Comparison of ENCODE assay signal across 30 cellular contexts in genomic region chr14:93107383-93107782, GRCh38. TPM values are rescaled to one million over a fixed set of nuclear protein-coding genes. Genes with fewer than 3 reads are reported as not detected.
DNase-seq lines count a peak whose midpoint lies in the region; ATAC-seq and TF ChIP-seq lines count a peak whose summit lies in the region.
"Had no signal": no experiment of that assay in that cellular context is flagged by ENCODE, and none has a peak within 500 bp of the region (broad histone marks: within the 10 kb centered on the region; RNA-seq: fewer than 3 reads in every experiment).

No MANE protein-coding gene starts in this region.

- peaks cover 10% of the 10 kb centered on the region for H3K27me3 Mint-ChIP-seq in GM23338 (ENCODE audit: insufficient read depth, low read depth, poor library complexity)
- H3K27me3 Mint-ChIP-seq: IgD-negative memory B cell had no signal

- no peak for TF ChIP-seq RAD21 in SK-N-SH (IDR thresholded peaks at IDR 0.05; ENCODE audit: low read length)

- CTCF ChIA-PET in SK-N-SH (lab: Yijun Ruan, JAX), result interaction anchor here (0.8 to 2.1 kb wide), 6 partner anchors 13 to 131 kb away, joined by 3 to 9 read pairs (median 3); partner anchors contain the start of genes GON7, LYSET, MOAP1 and UBR7

- intact Hi-C loops in body of pancreas (cut with DNase I), result no loop called here
- intact Hi-C loops in head of caudate nucleus (cut with DNase I), result no loop called here

- H3K9ac ChIP-seq in SK-N-SH, result no peak overlapping the region

- H3K27ac Mint-ChIP-seq in GM23338, result 0 out of 2 replicates have a peak overlapping the region, but pooled peaks have one; percentile 39
- H3K27ac Mint-ChIP-seq: CD8-positive, alpha-beta T cell had no signal

- no peak for TF ChIP-seq EP300 in SK-N-SH (IDR thresholded peaks at IDR 0.05; ENCODE audit: borderline replicate concordance in 1 of 2, low read depth in 1 of 2, low read length in 1 of 2)

- DNase-seq in NCI-H1417 (lab: John Stamatoyannopoulos, UW) (peak in 2 of 3 experiments; percentile 37 to 50), NCI-H1417 treated with DMSO at 0.1 percent for 48 hours (lab: John Stamatoyannopoulos, UW) (no peak), GM23338 (ENCODE audit: low spot score) (no peak), body of pancreas (no peak), head of caudate nucleus (no peak), SK-N-SH (no peak)
- DNase-seq: activated gamma-delta T cell; activated T-cell treated with anti-CD3 and anti-CD28 coated beads, Interleukin-2, amount 50 U/mL, for 1 hour; amygdala; CD8-positive, alpha-beta T cell; DMS 273 treated with DMSO at 0.1 percent for 48 hours; effector memory CD4-positive, alpha-beta T cell; GOT3; heart right ventricle; kidney glomerular epithelial cell; NCI-H1048; NCI-H187 treated with DMSO at 0.1 percent for 48 hours; NCI-H2171 treated with DMSO at 0.1 percent for 48 hours; NCI-H524 treated with DMSO at 0.1 percent for 48 hours; NK-92 treated with Interleukin-12 subunit alpha and Interleukin-12 subunit beta, amount 100 ng/mL, for 24 hours; SIG-M5; stimulated activated CD4-positive, alpha-beta T cell treated with anti-CD3 and anti-CD28 coated beads, Interleukin-2, amount 100 ng/mL, for 48 hours; SW 1271 had no signal

- H3F3A ChIP-seq in GM23338 (replicated peaks; ENCODE audit: low read depth) (no peaks in the 10 kb centered on the region), SK-N-SH (replicated peaks; ENCODE audit: insufficient read depth) (no peaks in the 10 kb centered on the region)

- H3K4me1 ChIP-seq in GM23338 (ENCODE audit: insufficient read depth), result peaks cover 28% of the 10 kb centered on the region
- H3K4me1 ChIP-seq in body of pancreas, result peaks cover 33% of the 10 kb centered on the region
- H3K4me1 ChIP-seq in neutrophil (ENCODE audit: control insufficient read depth in 1 of 2, insufficient read depth in 1 of 2, low read depth in 1 of 2, low read length in 1 of 2), result peaks cover 86 to 96% of the 10 kb centered on the region in 2 experiments
- H3K4me1 ChIP-seq in SK-N-SH (ENCODE audit: control insufficient read depth in 1 of 2, insufficient read depth in 2 of 2, low read depth in 1 of 2, low read length in 1 of 2), result peaks cover 0 to 27% of the 10 kb centered on the region in 2 experiments; a peak in 1 of 4 replicates

- TF ChIP-seq CTCF in GM23338 (conservative IDR thresholded peaks at IDR 0.05; ENCODE audit: low read depth in 2 of 2) (no peak), body of pancreas (IDR thresholded peaks at IDR 0.05) (no peak), neutrophil (IDR thresholded peaks at IDR 0.05) (no peak), SK-N-SH (IDR thresholded peaks at IDR 0.05) (no peak)

- no peak for TF ChIP-seq POLR2A in body of pancreas (IDR thresholded peaks at IDR 0.05)

- no peaks in the 10 kb centered on the region for H3K9me2 ChIP-seq in GM23338 (ENCODE audit: insufficient read depth)
- no peaks in the 10 kb centered on the region for H3K9me2 ChIP-seq in SK-N-SH

- H2AFZ ChIP-seq in GM23338 (no peak overlapping the region), SK-N-SH (ENCODE audit: low read depth) (no peak overlapping the region)

- ATAC-seq in GM23338 (no peak), body of pancreas (no peak), HG02884 (IDR thresholded peaks at IDR 0.05; ENCODE audit: unreplicated experiment) (no peak)
- ATAC-seq: CD8-positive, alpha-beta T cell had no signal

- no peaks in the 10 kb centered on the region for H3K9me3 Mint-ChIP-seq in GM23338
- H3K9me3 Mint-ChIP-seq: CD8-positive, alpha-beta T cell; IgD-negative memory B cell had no signal

- H3K9me3 ChIP-seq in body of pancreas (no peaks in the 10 kb centered on the region), neutrophil (no peaks in the 10 kb centered on the region), SK-N-SH (no peaks in the 10 kb centered on the region)
- H3K9me3 ChIP-seq: heart right ventricle, right atrium auricular region, spleen had no signal

- POLR2A ChIA-PET in SK-N-SH (lab: Yijun Ruan, JAX), result interaction anchor here (0.6 kb wide), 1 partner anchor 1789 kb away, joined by 3 read pairs; no protein-coding TSS in a partner anchor

- H3K27ac ChIP-seq in GM23338 (ENCODE audit: low read depth) (no peak overlapping the region), body of pancreas (peak overlapping the region in 3 of 4 donors; percentile 8 to 52 (median 27)), neutrophil (peak overlapping the region; percentile 93), SK-N-SH (ENCODE audit: low read depth in 2 of 2, low read length in 1 of 2) (no peak overlapping the region)
- H3K27ac ChIP-seq: 22Rv1 had no signal

- H4K20me1 ChIP-seq in GM23338 (replicated peaks; ENCODE audit: insufficient read depth) (peaks cover 62% of the 10 kb centered on the region), SK-N-SH (ENCODE audit: insufficient read depth) (0 out of 2 replicates have a peak, but pooled peaks cover 13% of the 10 kb centered on the region)

- peaks cover 64% of the 10 kb centered on the region for H3K4me1 Mint-ChIP-seq in GM23338

- WGBS in body of pancreas, 2 donors, result 91 to 96% methylated on average over 4 to 11 of the region's 11 CpGs
- 98% methylated on average over 7 of the region's 11 CpGs for WGBS in SK-N-SH (ENCODE audit: low lambda C conversion rate)

- H3K27me3 ChIP-seq in GM23338 (ENCODE audit: insufficient read depth), result no peaks in the 10 kb centered on the region
- H3K27me3 ChIP-seq in body of pancreas, result no peaks in the 10 kb centered on the region
- no peaks in the 10 kb centered on the region for H3K27me3 ChIP-seq in neutrophil
- no peaks in the 10 kb centered on the region for H3K27me3 ChIP-seq in SK-N-SH (ENCODE audit: insufficient read depth)
- H3K27me3 ChIP-seq: heart right ventricle, right atrium auricular region, spleen had no signal

- H3K4me2 ChIP-seq in GM23338 (no peak overlapping the region), SK-N-SH (no peak overlapping the region)

- H3K79me2 ChIP-seq in GM23338 (replicated peaks; ENCODE audit: insufficient read depth) (peaks cover 100% of the 10 kb centered on the region), SK-N-SH (ENCODE audit: insufficient read depth) (peaks cover 13% of the 10 kb centered on the region; the same call in 1 of the 2 replicates)

- peaks cover 3% of the 10 kb centered on the region; the same call in 1 of the 3 replicates for H3K36me3 Mint-ChIP-seq in GM23338 (ENCODE audit: low read depth)
- H3K36me3 Mint-ChIP-seq: IgD-negative memory B cell had no signal

- no peak overlapping the region for H3K4me3 Mint-ChIP-seq in GM23338
- H3K4me3 Mint-ChIP-seq: CD8-positive, alpha-beta T cell had no signal

- H3K4me3 ChIP-seq in GM23338, result no peak overlapping the region
- H3K4me3 ChIP-seq in body of pancreas, result no peak overlapping the region
- H3K4me3 ChIP-seq in neutrophil (ENCODE audit: low read depth in 1 of 2, low read length in 1 of 2), result no peak overlapping the region
- H3K4me3 ChIP-seq in SK-N-SH (ENCODE audit: low read depth in 2 of 2, low read length in 1 of 2), result no peak overlapping the region
- H3K4me3 ChIP-seq: heart right ventricle, lung, right atrium auricular region had no signal

- H3K36me3 ChIP-seq in GM23338 (ENCODE audit: insufficient read depth), result no peaks in the 10 kb centered on the region
- no peaks in the 10 kb centered on the region for H3K36me3 ChIP-seq in body of pancreas (replicated peaks in 1 of 2; ENCODE audit: insufficient read depth in 1 of 2, low read depth in 2 of 2)
- peaks cover 4% of the 10 kb centered on the region for H3K36me3 ChIP-seq in neutrophil
- H3K36me3 ChIP-seq in SK-N-SH (replicated peaks in 1 of 2; ENCODE audit: control insufficient read depth in 1 of 2, insufficient read depth in 2 of 2, low read length in 1 of 2), result peaks cover 0 to 2% of the 10 kb centered on the region in 2 experiments
- H3K36me3 ChIP-seq: right atrium auricular region had no signal

TF ChIP-seq in GM23338, 12 proteins besides CTCF, POLR2A, EP300 and RAD21 (continues in another document):
- TF ChIP-seq EZH2 (IDR thresholded peaks at IDR 0.05; ENCODE audit: low read depth, unreplicated experiment), result no peak
- no peak for TF ChIP-seq ETS1 (IDR thresholded peaks at IDR 0.05)
- TF ChIP-seq JUNB (IDR thresholded peaks at IDR 0.05; ENCODE audit: unreplicated experiment), result no peak
- TF ChIP-seq ZNF331 (CRISPR knock-in tag; IDR thresholded peaks at IDR 0.05; ENCODE audit: low read depth), result no peak
- no peak for TF ChIP-seq NANOG (IDR thresholded peaks at IDR 0.05; ENCODE audit: borderline replicate concordance)

TF ChIP-seq in SK-N-SH, 30 proteins besides CTCF, POLR2A, EP300 and RAD21:
- TF ChIP-seq TEAD4 (IDR thresholded peaks at IDR 0.05; ENCODE audit: borderline replicate concordance, insufficient read depth) (no peak), MEF2A (IDR thresholded peaks at IDR 0.05; ENCODE audit: borderline replicate concordance, low read depth) (no peak), RFX5 (IDR thresholded peaks at IDR 0.05; ENCODE audit: low read length) (no peak), SIN3A (IDR thresholded peaks at IDR 0.05; ENCODE audit: borderline replicate concordance, low read depth, low read length) (no peak), IRF3 (IDR thresholded peaks at IDR 0.05; ENCODE audit: low read depth, low read length) (no peak), FOXM1 (IDR thresholded peaks at IDR 0.05; ENCODE audit: low read depth) (no peak), CHD2 (IDR thresholded peaks at IDR 0.05; ENCODE audit: low read length, partially characterized antibody) (no peak), NRF1 (IDR thresholded peaks at IDR 0.05; ENCODE audit: low read depth, low read length) (no peak)

RNA-seq across cellular contexts. Expression of gene ITPK1, which starts 8.3 kb away (rescaled TPM):
- 88.1 and 101 TPM in 2 replicates for total RNA-seq in GM23338 (2014; rRNA removed; shearing (Covaris generic))
- polyA plus RNA-seq in GM23338 (2016; fragmentation: Nextera tagmentation; extraction: Ambion mirVana) (35.9 and 39.9 TPM in 2 replicates), SK-N-SH (2012; rRNA removed) (23.2 and 30.2 TPM in 2 replicates)
- 10 to 100 TPM; 30.1 to 32.6 TPM for total RNA-seq in body of pancreas
- polyA plus RNA-seq in SK-N-SH (2012; cell fraction: cytosol; rRNA removed), result 11.4 and 18.7 TPM in 2 replicates
- polyA plus RNA-seq in SK-N-SH (2012; cell fraction: nucleus; rRNA removed), result 25.3 and 32.6 TPM in 2 replicates

Comparison
In these comparisons a context has a peak if more than half of its experiments do, and no peak if none do; other contexts are left out.
1. DNase-seq: peak in NCI-H1417 (2 of 3); none in NCI-H1417 treated with DMSO at 0.1 percent for 48 hours (single experiment), GM23338 (single experiment), body of pancreas (0 of 4), head of caudate nucleus (0 of 42) and SK-N-SH (single experiment).
2. H3K27ac ChIP-seq: peak in body of pancreas (3 of 4) and neutrophil (single experiment); none in GM23338 (single experiment) and SK-N-SH (0 of 2).